ENCODE assay signal across 26 cellular contexts in the genomic region with DNA sequence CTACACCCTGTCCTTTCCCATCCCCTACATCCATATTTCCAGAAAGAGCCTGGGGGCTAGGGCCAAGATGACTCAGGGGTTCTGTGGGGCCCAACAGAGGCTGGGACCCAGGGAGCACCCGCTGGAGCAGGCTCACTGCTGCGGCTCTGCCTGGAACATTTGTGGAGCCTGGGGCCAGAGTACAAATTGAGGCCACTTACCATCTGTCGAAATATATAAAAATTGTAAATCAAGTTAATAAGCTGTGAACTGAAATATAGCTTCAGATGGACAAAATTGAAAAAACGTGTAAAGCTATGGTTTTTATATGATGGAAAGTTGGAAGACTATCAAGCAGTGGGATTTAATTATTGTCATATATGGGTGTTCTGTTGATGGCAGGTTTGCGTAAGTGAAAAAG.
"Had no signal": no experiment of that assay in that cellular context is flagged by ENCODE, and none has a peak within 500 bp of the region (broad histone marks: within the 10 kb centered on the region; RNA-seq: fewer than 3 reads in every experiment).

No MANE protein-coding gene starts in this region.

- ATAC-seq: activated CD4-positive, alpha-beta T cell treated with anti-CD3 and anti-CD28 coated beads for 36 hours; activated CD8-positive, alpha-beta memory T cell treated with anti-CD3 and anti-CD28 coated beads, Interleukin-2, amount 10 ng/mL, durations not matched to agents 7 days and 5 days; activated CD8-positive, alpha-beta T cell treated with anti-CD3 and anti-CD28 coated beads, Interleukin-2, amount 10 ng/mL, durations not matched to agents 7 days and 5 days; activated naive CD4-positive, alpha-beta T cell treated with anti-CD3 and anti-CD28 coated beads, Interleukin-2, amount 50 U/mL, for 72 hours; gastroesophageal sphincter; left ventricle myocardium superior; naive thymus-derived CD4-positive, alpha-beta T cell; right lobe of liver had no signal

- H3K36me3 Mint-ChIP-seq: activated CD8-positive, alpha-beta memory T cell treated with anti-CD3 and anti-CD28 coated beads, Interleukin-2, amount 10 ng/mL, durations not matched to agents 7 days and 5 days; naive thymus-derived CD4-positive, alpha-beta T cell had no signal

- H3K4me3 Mint-ChIP-seq: activated CD4-positive, alpha-beta T cell treated with anti-CD3 and anti-CD28 coated beads for 36 hours; activated CD8-positive, alpha-beta memory T cell treated with anti-CD3 and anti-CD28 coated beads, Interleukin-2, amount 10 ng/mL, durations not matched to agents 7 days and 5 days; activated CD8-positive, alpha-beta T cell treated with anti-CD3 and anti-CD28 coated beads, Interleukin-2, amount 10 ng/mL, durations not matched to agents 7 days and 5 days; naive thymus-derived CD4-positive, alpha-beta T cell; neural crest cell had no signal

- DNase-seq: activated CD4-positive, alpha-beta T cell treated with anti-CD3 and anti-CD28 coated beads for 36 hours; activated CD4-positive, CD25-positive, alpha-beta regulatory T cell; activated CD8-positive, alpha-beta memory T cell treated with anti-CD3 and anti-CD28 coated beads, Interleukin-2, amount 10 ng/mL, durations not matched to agents 7 days and 5 days; activated CD8-positive, alpha-beta T cell treated with anti-CD3 and anti-CD28 coated beads, Interleukin-2, amount 10 ng/mL, durations not matched to agents 7 days and 5 days; activated T-cell treated with anti-CD3 and anti-CD28 coated beads, Interleukin-2, amount 50 U/mL, for 48 hours; central memory CD4-positive, alpha-beta T cell; dermis blood vessel endothelial cell; effector CD8-positive, alpha-beta T cell; esophagus squamous epithelium; islet precursor cell; left ventricle myocardium superior; mammary epithelial cell; midbrain; naive thymus-derived CD4-positive, alpha-beta T cell; right lobe of liver; stimulated activated CD4-positive, alpha-beta T cell treated with anti-CD3 and anti-CD28 coated beads, Interleukin-2, amount 100 ng/mL, for 48 hours; stimulated activated naive CD4-positive, alpha-beta T cell treated with Interleukin-2 at 50 U/mL for 16 hours; T-helper 1 cell had no signal

- H3K4me3 ChIP-seq: breast epithelium, esophagus squamous epithelium, gastroesophageal sphincter, hepatocyte, right lobe of liver, tibial nerve had no signal

- H3K36me3 ChIP-seq: breast epithelium, esophagus squamous epithelium, gastroesophageal sphincter, right lobe of liver, tibial nerve had no signal

- H3K27me3 ChIP-seq: breast epithelium, esophagus squamous epithelium, gastroesophageal sphincter, hepatocyte, right lobe of liver, tibial nerve had no signal

- H3K9me3 ChIP-seq: breast epithelium, esophagus squamous epithelium, gastroesophageal sphincter, right lobe of liver, tibial nerve had no signal

- H3K27ac Mint-ChIP-seq: activated CD4-positive, alpha-beta T cell treated with anti-CD3 and anti-CD28 coated beads for 36 hours; activated CD8-positive, alpha-beta memory T cell treated with anti-CD3 and anti-CD28 coated beads, Interleukin-2, amount 10 ng/mL, durations not matched to agents 7 days and 5 days; activated CD8-positive, alpha-beta T cell treated with anti-CD3 and anti-CD28 coated beads, Interleukin-2, amount 10 ng/mL, durations not matched to agents 7 days and 5 days; activated naive CD4-positive, alpha-beta T cell treated with anti-CD3 and anti-CD28 coated beads, Interleukin-2, amount 50 U/mL, for 72 hours; activated T-helper 2 cell treated with anti-CD3 and anti-CD28 coated beads, Interferon-gamma antibody, Interleukin-2, Interleukin-4, amounts not matched to agents 10 μg/mL and 5 μg/mL and 100 μg/mL, durations not matched to agents 14 hours and 24 hours and 36 hours; naive thymus-derived CD4-positive, alpha-beta T cell; progenitor cell of endocrine pancreas had no signal

- H3K9me3 Mint-ChIP-seq: activated naive CD4-positive, alpha-beta T cell treated with anti-CD3 and anti-CD28 coated beads, Interleukin-2, amount 50 U/mL, for 72 hours; activated T-helper 2 cell treated with anti-CD3 and anti-CD28 coated beads, Interferon-gamma antibody, Interleukin-2, Interleukin-4, amounts not matched to agents 10 μg/mL and 5 μg/mL and 100 μg/mL, durations not matched to agents 14 hours and 24 hours and 36 hours had no signal

- H3K27me3 Mint-ChIP-seq: progenitor cell of endocrine pancreas had no signal

- H3K4me1 ChIP-seq: breast epithelium, esophagus squamous epithelium, gastroesophageal sphincter, right lobe of liver had no signal
